In the genomic region with DNA sequence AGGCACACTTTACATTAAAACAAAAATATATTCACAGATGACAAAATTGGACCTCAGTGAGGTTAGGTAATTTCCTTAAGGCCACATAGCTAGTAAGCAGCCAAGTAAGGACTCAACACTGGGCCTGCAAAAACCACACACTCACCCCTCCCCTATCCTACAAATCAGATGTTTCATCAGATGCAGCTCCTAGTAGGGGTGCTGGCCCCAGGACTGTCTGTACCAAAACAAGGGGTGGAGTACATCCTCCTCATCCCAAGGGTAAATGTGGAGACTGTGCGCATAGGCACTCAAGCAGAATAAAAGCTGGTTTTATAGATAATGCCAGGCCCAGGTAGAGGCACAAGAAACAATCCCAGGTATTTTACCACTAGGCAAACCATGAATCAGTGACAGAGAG, we compare ENCODE assay signal across 15 cellular contexts.
"Had no signal": no experiment of that assay in that cellular context is flagged by ENCODE, and none has a peak within 500 bp of the region (broad histone marks: within the 10 kb centered on the region; RNA-seq: fewer than 3 reads in every experiment).

No MANE protein-coding gene starts in this region.

- DNase-seq: activated CD4-positive, alpha-beta T cell treated with anti-CD3 and anti-CD28 coated beads for 36 hours; activated CD8-positive, alpha-beta T cell treated with anti-CD3 and anti-CD28 coated beads, Interleukin-2, amount 10 ng/mL, durations not matched to agents 7 days and 5 days; activated naive CD4-positive, alpha-beta T cell; cerebellar nuclear complex; hippocampal formation; naive B cell; stimulated activated CD4-positive, alpha-beta T cell treated with anti-CD3 and anti-CD28 coated beads, Interleukin-2, amount 100 ng/mL, for 24 hours; stimulated activated naive B cell treated with anti-CD40 and anti-IgM and Interleukin-4, amounts not matched to agents 10 μg/mL and 1 μg/mL and 100 μg/mL, for 72 hours; T-cell; T1000; WERI-Rb-1 had no signal

- H3K4me1 Mint-ChIP-seq: naive B cell, T-cell had no signal

- H3K4me3 ChIP-seq: lung, right lobe of liver had no signal

- H3K27me3 ChIP-seq: right lobe of liver had no signal

- H3K27ac Mint-ChIP-seq: activated CD4-positive, alpha-beta T cell treated with anti-CD3 and anti-CD28 coated beads for 36 hours; activated CD8-positive, alpha-beta T cell treated with anti-CD3 and anti-CD28 coated beads, Interleukin-2, amount 10 ng/mL, durations not matched to agents 7 days and 5 days; activated T-helper 1 cell treated with anti-CD3 and anti-CD28 coated beads, Interleukin-12 subunit alpha, Interleukin-12 subunit beta, Interleukin-2, Interleukin-4 antibody, amounts not matched to agents 30 ng/mL and 10 ng/mL and 1 ng/mL, durations not matched to agents 14 hours and 24 hours and 36 hours; stimulated activated naive B cell treated with anti-CD40 and anti-IgM and Interleukin-4, amounts not matched to agents 10 μg/mL and 1 μg/mL and 100 μg/mL, for 72 hours; T-cell; type B pancreatic cell had no signal

- H3K4me1 ChIP-seq: right lobe of liver had no signal

- H3K9me3 ChIP-seq: right lobe of liver had no signal

- H3K9me3 Mint-ChIP-seq: activated T-helper 1 cell treated with anti-CD3 and anti-CD28 coated beads, Interleukin-12 subunit alpha, Interleukin-12 subunit beta, Interleukin-2, Interleukin-4 antibody, amounts not matched to agents 30 ng/mL and 10 ng/mL and 1 ng/mL, durations not matched to agents 14 hours and 24 hours and 36 hours; naive B cell; stimulated activated naive B cell treated with anti-CD40 and anti-IgM and Interleukin-4, amounts not matched to agents 10 μg/mL and 1 μg/mL and 100 μg/mL, for 72 hours; T-cell; type B pancreatic cell had no signal

- H3K27me3 Mint-ChIP-seq: activated CD4-positive, alpha-beta T cell treated with anti-CD3 and anti-CD28 coated beads for 36 hours; naive B cell; stimulated activated naive B cell treated with anti-CD40 and anti-IgM and Interleukin-4, amounts not matched to agents 10 μg/mL and 1 μg/mL and 100 μg/mL, for 72 hours; T-cell; type B pancreatic cell had no signal

- H3K27ac ChIP-seq: right lobe of liver, WERI-Rb-1 had no signal

- H3K4me3 Mint-ChIP-seq: activated CD4-positive, alpha-beta T cell treated with anti-CD3 and anti-CD28 coated beads for 36 hours; activated CD8-positive, alpha-beta T cell treated with anti-CD3 and anti-CD28 coated beads, Interleukin-2, amount 10 ng/mL, durations not matched to agents 7 days and 5 days; activated T-helper 1 cell treated with anti-CD3 and anti-CD28 coated beads, Interleukin-12 subunit alpha, Interleukin-12 subunit beta, Interleukin-2, Interleukin-4 antibody, amounts not matched to agents 30 ng/mL and 10 ng/mL and 1 ng/mL, durations not matched to agents 14 hours and 24 hours and 36 hours; naive B cell; stimulated activated naive B cell treated with anti-CD40 and anti-IgM and Interleukin-4, amounts not matched to agents 10 μg/mL and 1 μg/mL and 100 μg/mL, for 72 hours; T-cell; type B pancreatic cell had no signal
